ENCODE assay signal across 10 cellular contexts in genomic region chr3:37944243-37944955, GRCh38. TPM values are rescaled to one million over a fixed set of nuclear protein-coding genes. Genes with fewer than 3 reads are reported as not detected.
DNase-seq lines count a peak whose midpoint lies in the region; ATAC-seq, FAIRE-seq and TF ChIP-seq lines count a peak whose summit lies in the region.
"Had no signal": no experiment of that assay in that cellular context is flagged by ENCODE, and none has a peak within 500 bp of the region (broad histone marks: within the 10 kb centered on the region; RNA-seq: fewer than 3 reads in every experiment).

No MANE protein-coding gene starts in this region.

- peak; percentile 76 for ATAC-seq in mucosa of descending colon
- ATAC-seq in GM21447 (IDR thresholded peaks at IDR 0.05; ENCODE audit: unreplicated experiment), result no peak
- ATAC-seq in HG02938 (IDR thresholded peaks at IDR 0.05; ENCODE audit: unreplicated experiment), result no peak
- ATAC-seq in activated CD4-positive, alpha-beta T cell treated with anti-CD3 and anti-CD28 coated beads for 36 hours, result no peak

- H2AFZ ChIP-seq in endothelial cell of umbilical vein (ENCODE audit: low read depth, low read length), result no peak overlapping the region

- no peaks in the 10 kb centered on the region for H4K20me1 ChIP-seq in endothelial cell of umbilical vein (replicated peaks; ENCODE audit: control insufficient read depth, extremely low read depth, insufficient read depth, low read length)

- FAIRE-seq in endothelial cell of umbilical vein (lab: Jason Lieb, UNC), result no peak

- no peaks in the 10 kb centered on the region for H3K9me3 Mint-ChIP-seq in activated CD4-positive, alpha-beta T cell treated with anti-CD3 and anti-CD28 coated beads for 36 hours (ENCODE audit: low read depth)

- DNase-seq in Peyer's patch (no peak), endothelial cell of umbilical vein (ENCODE audit: low read depth, low spot score) (peak; percentile 28), mucosa of descending colon (no peak), tibial nerve (ENCODE audit: low spot score in 2 of 2) (no peak), T-helper 1 cell (no peak)
- no peak for DNase-seq in activated CD4-positive, alpha-beta T cell treated with anti-CD3 and anti-CD28 coated beads for 36 hours
- DNase-seq: substantia nigra had no signal

- 43 to 46% methylated on average over 4 of the region's 4 CpGs for WGBS in tibial nerve, 2 donors

- no peaks in the 10 kb centered on the region for H3K9me3 ChIP-seq in Peyer's patch
- H3K9me3 ChIP-seq in endothelial cell of umbilical vein (replicated peaks; ENCODE audit: control insufficient read depth, insufficient read depth, low read length), result no peaks in the 10 kb centered on the region
- H3K9me3 ChIP-seq in mucosa of descending colon, result no peaks in the 10 kb centered on the region
- H3K9me3 ChIP-seq in tibial nerve, result no peaks in the 10 kb centered on the region

- CTCF ChIA-PET in endothelial cell of umbilical vein (lab: Charles Lee), result interaction anchor here (1.3 to 3.7 kb wide), 3 partner anchors 17 to 30 kb away, joined by 4 to 32 read pairs (median 13); no protein-coding TSS in a partner anchor
- CTCF ChIA-PET in activated CD4-positive, alpha-beta T cell treated with anti-CD3 and anti-CD28 coated beads for 36 hours (lab: Charles Lee), result interaction anchor here (0.7 to 0.8 kb wide), 2 partner anchors 19 to 30 kb away, joined by 3 read pairs; no protein-coding TSS in a partner anchor

- H3K79me2 ChIP-seq in endothelial cell of umbilical vein (ENCODE audit: control insufficient read depth, insufficient read depth, low read length), result no peaks in the 10 kb centered on the region

- H3K27ac Mint-ChIP-seq in activated CD4-positive, alpha-beta T cell treated with anti-CD3 and anti-CD28 coated beads for 36 hours, result no peak overlapping the region

- POLR2A ChIA-PET in endothelial cell of umbilical vein (lab: Charles Lee), result no interaction called here
- POLR2A ChIA-PET in activated CD4-positive, alpha-beta T cell treated with anti-CD3 and anti-CD28 coated beads for 36 hours (lab: Charles Lee), result no interaction called here

- no peak overlapping the region for H3K4me3 Mint-ChIP-seq in activated CD4-positive, alpha-beta T cell treated with anti-CD3 and anti-CD28 coated beads for 36 hours

- TF ChIP-seq POLR2A in Peyer's patch (IDR thresholded peaks at IDR 0.05) (no peak), endothelial cell of umbilical vein (IDR thresholded peaks at IDR 0.05; ENCODE audit: low read depth, low read length) (no peak), tibial nerve (IDR thresholded peaks at IDR 0.05) (no peak)

- no peaks in the 10 kb centered on the region for H3K36me3 ChIP-seq in Peyer's patch
- no peaks in the 10 kb centered on the region for H3K36me3 ChIP-seq in endothelial cell of umbilical vein (ENCODE audit: control insufficient read depth in 2 of 2, extremely low read depth in 1 of 2, insufficient read depth in 2 of 2, low read length in 2 of 2)
- H3K36me3 ChIP-seq in mucosa of descending colon (ENCODE audit: low read depth), result no peaks in the 10 kb centered on the region
- H3K36me3 ChIP-seq in tibial nerve, result no peaks in the 10 kb centered on the region

- H3K4me1 Mint-ChIP-seq in activated CD4-positive, alpha-beta T cell treated with anti-CD3 and anti-CD28 coated beads for 36 hours, result no peaks in the 10 kb centered on the region

- dilution Hi-C loops in endothelial cell of umbilical vein (cut with MboI; ENCODE audit: extremely low pct_ligation_motif_present, low sequenced_read_pairs), result no loop called here

- H3K36me3 Mint-ChIP-seq in activated CD4-positive, alpha-beta T cell treated with anti-CD3 and anti-CD28 coated beads for 36 hours (ENCODE audit: low read depth), result no peaks in the 10 kb centered on the region

- no peak overlapping the region for H3K4me2 ChIP-seq in endothelial cell of umbilical vein (ENCODE audit: insufficient read depth, low read length)
- H3K4me2 ChIP-seq: KMS-11 had no signal

- H3K27me3 Mint-ChIP-seq in activated CD4-positive, alpha-beta T cell treated with anti-CD3 and anti-CD28 coated beads for 36 hours, result no peaks in the 10 kb centered on the region

- BruUV-seq in endothelial cell of umbilical vein (replicated peaks; lab: Mats Ljungman, UMichigan), result no TSS peak

- H3K27ac ChIP-seq in Peyer's patch, result peak overlapping the region; percentile 17 to 58 (median 50)
- H3K27ac ChIP-seq in endothelial cell of umbilical vein (ENCODE audit: insufficient read depth, low read depth, low read length), result no peak overlapping the region
- H3K27ac ChIP-seq in tibial nerve, result peak overlapping the region; percentile 3 to 85 (median 66)
- H3K27ac ChIP-seq: KMS-11 had no signal

- H3K4me1 ChIP-seq in Peyer's patch (peaks cover 0 to 57% (median 9%) of the 10 kb centered on the region in 4 donors), endothelial cell of umbilical vein (ENCODE audit: control insufficient read depth, extremely low read depth, insufficient read depth, low read length) (peaks cover 27% of the 10 kb centered on the region), mucosa of descending colon (ENCODE audit: low read depth) (peaks cover 47% of the 10 kb centered on the region), tibial nerve (peaks cover 0 to 88% (median 53%) of the 10 kb centered on the region in 4 donors)

- TF ChIP-seq EP300 in tibial nerve (IDR thresholded peaks at IDR 0.05), result no peak

- H3K9ac ChIP-seq in endothelial cell of umbilical vein (replicated peaks; ENCODE audit: extremely low read depth, insufficient read depth, low read length), result no peak overlapping the region
- H3K9ac ChIP-seq: KMS-11 had no signal

- intact Hi-C loops in endothelial cell of umbilical vein (cut with micrococcal nuclease), result no loop called here
- intact Hi-C loops in mucosa of descending colon (cut with DNase I, micrococcal nuclease), result no loop called here
- intact Hi-C loops in activated CD4-positive, alpha-beta T cell treated with anti-CD3 and anti-CD28 coated beads for 36 hours (cut with DNase I, micrococcal nuclease), result no loop called here

- no peak for TF ChIP-seq CTCF in Peyer's patch (IDR thresholded peaks at IDR 0.05)
- no peak for TF ChIP-seq CTCF in endothelial cell of umbilical vein (IDR thresholded peaks at IDR 0.05; ENCODE audit: extremely low read depth in 1 of 2, insufficient read depth in 1 of 2, low read depth in 1 of 2, low read length in 2 of 2)
- no peak for TF ChIP-seq CTCF in mucosa of descending colon (IDR thresholded peaks at IDR 0.05)
- TF ChIP-seq CTCF in tibial nerve (IDR thresholded peaks at IDR 0.05), result no peak

- H3K27me3 ChIP-seq in Peyer's patch (no peaks in the 10 kb centered on the region), endothelial cell of umbilical vein (ENCODE audit: control insufficient read depth in 2 of 2, insufficient read depth in 2 of 2, low read length in 2 of 2) (no peaks in the 10 kb centered on the region), tibial nerve (no peaks in the 10 kb centered on the region)

- no peak overlapping the region for H3K4me3 ChIP-seq in Peyer's patch
- no peak overlapping the region for H3K4me3 ChIP-seq in endothelial cell of umbilical vein (replicated peaks in 1 of 3; ENCODE audit: insufficient read depth in 1 of 3, low read depth in 1 of 3, low read length in 3 of 3)
- H3K4me3 ChIP-seq in mucosa of descending colon, result no peak overlapping the region
- no peak overlapping the region for H3K4me3 ChIP-seq in tibial nerve

- H3K9me1 ChIP-seq in endothelial cell of umbilical vein (replicated peaks; ENCODE audit: control insufficient read depth, extremely low read depth, insufficient read depth, low read length), result no peaks in the 10 kb centered on the region

TF ChIP-seq in endothelial cell of umbilical vein, 7 proteins besides CTCF, POLR2A, EP300 and RAD21:
- no peak for TF ChIP-seq FOS (IDR thresholded peaks at IDR 0.05; ENCODE audit: borderline replicate concordance, insufficient read depth, low read length)
- no peak for TF ChIP-seq MYC (IDR thresholded peaks at IDR 0.05; ENCODE audit: low read depth, low read length)
- TF ChIP-seq, protein P1, sequence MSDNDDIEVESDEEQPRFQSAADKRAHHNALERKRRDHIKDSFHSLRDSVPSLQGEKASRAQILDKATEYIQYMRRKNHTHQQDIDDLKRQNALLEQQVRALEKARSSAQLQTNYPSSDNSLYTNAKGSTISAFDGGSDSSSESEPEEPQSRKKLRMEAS (IDR thresholded peaks at IDR 0.05; ENCODE audit: insufficient read depth, insufficient read length), result no peak
- no peak for TF ChIP-seq POLR2AphosphoS5 (IDR thresholded peaks at IDR 0.05; ENCODE audit: insufficient read depth, low read depth, low read length)
- no peak for TF ChIP-seq EZH2 (IDR thresholded peaks at IDR 0.05; ENCODE audit: borderline replicate concordance, low read depth, low read length, severe bottlenecking)
- no peak for TF ChIP-seq JUN (IDR thresholded peaks at IDR 0.05; ENCODE audit: borderline replicate concordance, insufficient read depth, insufficient read length, low read depth)
- no peak for TF ChIP-seq GATA2 (IDR thresholded peaks at IDR 0.05; ENCODE audit: insufficient read depth, insufficient read length, low read depth, low read length)
TF ChIP-seq in endothelial cell of umbilical vein: peak in this region for 0.

RNA-seq across cellular contexts. Expression of gene VILL, which starts 46.2 kb away (rescaled TPM):
- 100 to 1,000 TPM in 3 of 4 donors, 10 to 100 TPM in 1; 59.4 to 309 (median 230) TPM for total RNA-seq in Peyer's patch
- 6.9 and 9.0 TPM in 2 replicates for total RNA-seq in endothelial cell of umbilical vein
- polyA plus RNA-seq in endothelial cell of umbilical vein, result 10.0 and 11.6 TPM in 2 replicates
- polyA plus RNA-seq in endothelial cell of umbilical vein (2011; cell fraction: cytosol; rRNA removed), result 6.5 and 8.1 TPM in 2 replicates
- polyA plus RNA-seq in endothelial cell of umbilical vein (2011; cell fraction: nucleus; rRNA removed), result 27.6 and 33.0 TPM in 2 replicates
- 4.2 and 4.6 TPM in 2 replicates for polyA plus RNA-seq in endothelial cell of umbilical vein (2012)
- polyA minus RNA-seq in endothelial cell of umbilical vein, result 14.5 and 20.7 TPM in 2 replicates
- not detected for polyA minus RNA-seq in endothelial cell of umbilical vein (2011; cell fraction: cytosol; rRNA and poly(A)+ RNA removed)
- 11.3 and 13.0 TPM in 2 replicates for polyA minus RNA-seq in endothelial cell of umbilical vein (2011; cell fraction: nucleus; rRNA and poly(A)+ RNA removed)
- total RNA-seq in mucosa of descending colon, result 100 to 1,000 TPM in 2 of 3 donors, 10 to 100 TPM in 1; 69.7 to 197 (median 150) TPM
- total RNA-seq in tibial nerve, result 10 to 100 TPM; 13.6 to 16.5 (median 15.3) TPM
- total RNA-seq in activated CD4-positive, alpha-beta T cell treated with anti-CD3 and anti-CD28 coated beads for 36 hours, result 10 to 100 TPM in 1 of 2 experiments, 1 to 10 TPM in 1; 9.2 to 12.1 TPM
